8 cellular contexts compared by ENCODE assay signal in genomic region chr19:45485301-45486077, GRCh38. TPM values are rescaled to one million over a fixed set of nuclear protein-coding genes. Genes with fewer than 3 reads are reported as not detected.
A peak's percentile ranks its signal among the peaks of the same experiment; 100 is the strongest.
DNase-seq lines count a peak whose midpoint lies in the region; ATAC-seq and TF ChIP-seq lines count a peak whose summit lies in the region.

No MANE protein-coding gene starts in this region.

- H3K27me3 ChIP-seq in esophagus (ENCODE audit: control insufficient read depth in 1 of 2, insufficient read depth in 2 of 2, low read length in 2 of 2), result no peaks in the 10 kb centered on the region
- H3K27me3 ChIP-seq in muscle layer of duodenum (ENCODE audit: low read depth, low read length), result no peaks in the 10 kb centered on the region

- ATAC-seq in GM21576 (IDR thresholded peaks at IDR 0.05; ENCODE audit: unreplicated experiment), result peak; percentile 85

- H3K27ac ChIP-seq in esophagus (ENCODE audit: low read depth in 2 of 2, low read length in 1 of 2), result peak overlapping the region; percentile 39 to 80
- peak overlapping the region; percentile 39 for H3K27ac ChIP-seq in muscle layer of duodenum (ENCODE audit: low read length)

- H3K4me1 ChIP-seq in esophagus (ENCODE audit: control insufficient read depth in 2 of 2, insufficient read depth in 2 of 2, low read length in 1 of 2) (no peaks in the 10 kb centered on the region), muscle layer of duodenum (ENCODE audit: control insufficient read depth in 1 of 2, insufficient read depth in 2 of 2, low read length in 2 of 2) (peaks cover 0 to 4% of the 10 kb centered on the region in 2 donors)

- H3K9me3 ChIP-seq in esophagus (ENCODE audit: control insufficient read depth in 2 of 2, insufficient read depth in 1 of 2, low read depth in 1 of 2, low read length in 1 of 2) (no peaks in the 10 kb centered on the region), muscle layer of duodenum (ENCODE audit: control insufficient read depth in 1 of 2, low read length in 2 of 2) (no peaks in the 10 kb centered on the region)

- WGBS in esophagus, 2 donors, result 0% methylated on average over 35 of the region's 35 CpGs

- TF ChIP-seq EP300 in Ishikawa (IDR thresholded peaks at IDR 0.05; ENCODE audit: borderline replicate concordance), result no peak

- DNase-seq in DMS53 (lab: John Stamatoyannopoulos, UW), result peak; percentile 97
- peak; percentile 98 for DNase-seq in OCI-M1 (lab: John Stamatoyannopoulos, UW)
- peak; percentile 98 for DNase-seq in activated T-cell treated with anti-CD3 and anti-CD28 coated beads, Interleukin-2, amount 50 U/mL, for 1 hour
- peak; percentile 96 for DNase-seq in stimulated activated CD8-positive, alpha-beta memory T cell treated with anti-CD3 and anti-CD28 coated beads, Interleukin-7, amount 100 ng/mL, for 24 hours (ENCODE audit: low read depth)

- TF ChIP-seq RAD21 in Ishikawa (IDR thresholded peaks at IDR 0.05; ENCODE audit: low read depth), result peak; percentile 67

- H3K36me3 ChIP-seq in esophagus (ENCODE audit: control insufficient read depth in 2 of 2, insufficient read depth in 2 of 2, low read length in 1 of 2) (no peaks in the 10 kb centered on the region), muscle layer of duodenum (ENCODE audit: control insufficient read depth in 1 of 2, insufficient read depth in 2 of 2, low read length in 2 of 2) (no peaks in the 10 kb centered on the region)

- H3K4me3 ChIP-seq in esophagus (ENCODE audit: low read depth in 1 of 2, low read length in 2 of 2) (peak overlapping the region; percentile 46 to 80), muscle layer of duodenum (ENCODE audit: low read depth in 1 of 2, low read length in 2 of 2) (peak overlapping the region; percentile 65 to 73)

TF ChIP-seq in Ishikawa, 13 proteins besides CTCF, POLR2A, EP300 and RAD21:
- no peak for TF ChIP-seq NFIC (IDR thresholded peaks at IDR 0.05)
- no peak for TF ChIP-seq CEBPB (IDR thresholded peaks at IDR 0.05)
- no peak for TF ChIP-seq MAX (IDR thresholded peaks at IDR 0.05)
- no peak; the same call in 1 of the 2 replicates for TF ChIP-seq CREB1 (IDR thresholded peaks at IDR 0.05; ENCODE audit: low read depth)
- peak; percentile 84; the same call in 1 of the 2 replicates for TF ChIP-seq ZBTB7A (IDR thresholded peaks at IDR 0.05; ENCODE audit: low read depth)
- no peak for TF ChIP-seq YY1 (IDR thresholded peaks at IDR 0.05; ENCODE audit: low read depth)
TF ChIP-seq in Ishikawa: peak in this region for 1.

RNA-seq across cellular contexts. Expression of gene RTN2, which starts 11.4 kb away (rescaled TPM):
- 1 to 10 TPM; 2.4 to 5.1 TPM for polyA plus RNA-seq in esophagus

RNA-seq across cellular contexts. Expression of gene PPM1N, which starts 12.8 kb away (rescaled TPM):
- polyA plus RNA-seq in esophagus, result 1 to 10 TPM; 2.3 to 2.5 TPM

RNA-seq across cellular contexts. Expression of gene FOSB, which starts 17.7 kb away (rescaled TPM):
- polyA plus RNA-seq in esophagus, result 10 to 100 TPM in 1 of 2 donors, 1 to 10 TPM in 1; 1.1 to 13.8 TPM

RNA-seq across cellular contexts. Expression of gene VASP, which starts 21.8 kb away (rescaled TPM):
- polyA plus RNA-seq in esophagus, result 10 to 100 TPM; 35.5 to 36.5 TPM

Comparison
In these comparisons a context has a peak if more than half of its experiments do, and no peak if none do; other contexts are left out.
1. Peak in every context shown above with its lines: DNase-seq, ATAC-seq, H3K4me3 ChIP-seq and H3K27ac ChIP-seq.